1 cellular context compared by ENCODE assay signal in the genomic region with DNA sequence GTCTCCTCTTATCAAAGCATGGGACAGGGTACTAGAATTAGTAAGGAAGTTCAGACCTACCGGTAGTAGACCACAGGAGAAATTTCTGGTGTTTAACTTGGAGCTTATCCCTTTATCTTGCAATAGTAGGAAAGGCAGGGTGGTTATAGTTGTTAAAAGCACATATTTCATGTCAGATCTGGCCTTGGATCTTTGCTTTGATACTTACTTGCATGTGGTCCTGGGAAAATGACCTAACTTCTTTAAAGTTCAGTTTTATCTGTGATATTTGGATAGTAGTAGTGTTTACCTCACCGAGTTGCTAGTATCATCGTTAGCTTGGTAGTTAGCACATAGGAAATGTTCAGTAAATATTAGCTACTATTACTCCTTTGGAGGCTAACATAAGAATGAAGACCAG.
TF ChIP-seq lines count a peak whose summit lies in the region.

No MANE protein-coding gene starts in this region.

TF ChIP-seq in endothelial cell of umbilical vein, 7 proteins besides CTCF, POLR2A, EP300 and RAD21:
- TF ChIP-seq EZH2 (IDR thresholded peaks at IDR 0.05; ENCODE audit: borderline replicate concordance, low read depth, low read length, severe bottlenecking), result no peak
- no peak for TF ChIP-seq POLR2AphosphoS5 (IDR thresholded peaks at IDR 0.05; ENCODE audit: insufficient read depth, low read depth, low read length)
- TF ChIP-seq, protein P1, sequence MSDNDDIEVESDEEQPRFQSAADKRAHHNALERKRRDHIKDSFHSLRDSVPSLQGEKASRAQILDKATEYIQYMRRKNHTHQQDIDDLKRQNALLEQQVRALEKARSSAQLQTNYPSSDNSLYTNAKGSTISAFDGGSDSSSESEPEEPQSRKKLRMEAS (IDR thresholded peaks at IDR 0.05; ENCODE audit: insufficient read depth, insufficient read length), result no peak
- no peak for TF ChIP-seq MYC (IDR thresholded peaks at IDR 0.05; ENCODE audit: low read depth, low read length)
- no peak for TF ChIP-seq JUN (IDR thresholded peaks at IDR 0.05; ENCODE audit: borderline replicate concordance, insufficient read depth, insufficient read length, low read depth)
- TF ChIP-seq FOS (IDR thresholded peaks at IDR 0.05; ENCODE audit: borderline replicate concordance, insufficient read depth, low read length), result no peak
- no peak for TF ChIP-seq GATA2 (IDR thresholded peaks at IDR 0.05; ENCODE audit: insufficient read depth, insufficient read length, low read depth, low read length)
